In the genomic region with DNA sequence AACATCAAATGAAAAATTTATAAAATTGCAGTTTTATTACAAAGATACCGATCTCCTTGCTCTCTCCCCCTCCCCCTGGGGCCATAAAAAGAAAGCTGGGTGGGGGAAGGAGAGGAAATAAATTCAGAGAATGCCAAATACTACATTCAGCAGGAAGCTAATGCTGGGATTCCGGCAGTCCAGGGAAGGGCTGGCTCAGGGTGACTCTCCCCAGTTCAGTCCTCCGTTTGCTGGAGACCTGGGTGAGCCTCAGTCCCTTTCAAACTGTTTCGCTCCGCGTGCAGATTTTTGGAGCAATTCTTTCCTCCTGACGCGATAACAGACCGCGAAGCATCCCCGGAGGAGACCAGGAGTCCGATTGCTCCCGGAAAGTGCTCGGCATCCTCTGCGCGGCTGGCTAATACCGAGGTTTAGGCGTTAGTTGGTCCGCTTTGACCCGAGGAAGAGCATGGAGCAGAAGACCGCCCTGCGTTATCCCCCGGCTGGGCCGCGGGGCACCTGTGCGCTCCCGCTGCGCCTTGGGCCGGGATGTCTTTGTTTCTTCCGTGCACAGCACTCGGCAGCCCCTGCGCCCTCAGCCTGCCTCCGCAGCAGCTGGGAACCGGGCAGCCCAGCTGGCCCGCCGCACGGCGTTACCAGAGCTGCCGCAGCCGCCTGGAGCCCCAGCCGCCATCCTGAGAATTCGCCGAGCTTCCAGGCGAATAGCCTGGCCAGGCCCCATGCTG, we compare ENCODE assay signal across 12 cellular contexts. TPM values are rescaled to one million over a fixed set of nuclear protein-coding genes. Genes with fewer than 3 reads are reported as not detected.
DNase-seq lines count a peak whose midpoint lies in the region; ATAC-seq and TF ChIP-seq lines count a peak whose summit lies in the region.
"Had no signal": no experiment of that assay in that cellular context is flagged by ENCODE, and none has a peak within 500 bp of the region (broad histone marks: within the 10 kb centered on the region; RNA-seq: fewer than 3 reads in every experiment).

No MANE protein-coding gene starts in this region.

- H3K4me3 ChIP-seq in epithelial cell of proximal tubule (ENCODE audit: low read depth, low read length) (peak overlapping the region; percentile 35), mucosa of descending colon (no peak overlapping the region), tibial nerve (peak overlapping the region in 2 of 4 donors; percentile 12 to 43)

- DNase-seq in NCI-H226 (peak; percentile 50), epithelial cell of proximal tubule (ENCODE audit: low read depth) (no peak), mucosa of descending colon (peak; percentile 40 to 62 (median 58)), tibial nerve (ENCODE audit: low spot score in 2 of 2) (no peak), GF-D8 (lab: John Stamatoyannopoulos, UW) (no peak), hypothalamus (lab: John Stamatoyannopoulos, UW) (no peak), erythroblast (lab: John Stamatoyannopoulos, UW) (no peak)
- DNase-seq: activated CD4-positive, CD25-positive, alpha-beta regulatory T cell treated with anti-CD3 and anti-CD28 coated beads, Interleukin-2, amount 50 U/mL, for 72 hours; amniotic stem cell had no signal

- H3K36me3 ChIP-seq in mucosa of descending colon (ENCODE audit: low read depth) (no peaks in the 10 kb centered on the region), tibial nerve (peaks cover 0 to 9% (median 0%) of the 10 kb centered on the region in 3 donors)

- H3K27ac ChIP-seq in tibial nerve, result peak overlapping the region; percentile 6 to 77 (median 32)

- TF ChIP-seq POLR2A in tibial nerve (IDR thresholded peaks at IDR 0.05) (no peak), erythroblast (IDR thresholded peaks at IDR 0.05; ENCODE audit: low read length) (no peak)

- WGBS in tibial nerve, 2 donors, result 34 to 40% methylated on average over 31 to 43 of the region's 44 CpGs

- intact Hi-C loops in mucosa of descending colon (cut with DNase I, micrococcal nuclease), result no loop called here

- H3K4me1 ChIP-seq in mucosa of descending colon (ENCODE audit: low read depth) (peaks cover 34% of the 10 kb centered on the region), tibial nerve (peaks cover 0 to 57% (median 5%) of the 10 kb centered on the region in 4 donors)

- TF ChIP-seq CTCF in epithelial cell of proximal tubule (conservative IDR thresholded peaks at IDR 0.05; ENCODE audit: low read depth, low read length), result no peak
- TF ChIP-seq CTCF in mucosa of descending colon (IDR thresholded peaks at IDR 0.05), result no peak
- TF ChIP-seq CTCF in tibial nerve (IDR thresholded peaks at IDR 0.05), result no peak

- TF ChIP-seq EP300 in tibial nerve (IDR thresholded peaks at IDR 0.05), result peak in 1 of 2 donors; percentile 30

- ATAC-seq in mucosa of descending colon (peak; percentile 9), GM21619 (IDR thresholded peaks at IDR 0.05; ENCODE audit: unreplicated experiment) (no peak)
- ATAC-seq: stimulated activated effector memory CD8-positive, alpha-beta T cell treated with anti-CD3 and anti-CD28 coated beads, Interleukin-12 subunit alpha, Interleukin-12 subunit beta, amount 100 ng/mL, for 72 hours had no signal

- H3K9me3 ChIP-seq in mucosa of descending colon (no peaks in the 10 kb centered on the region), tibial nerve (no peaks in the 10 kb centered on the region)

- peaks cover 0 to 68% of the 10 kb centered on the region in 2 donors for H3K27me3 ChIP-seq in tibial nerve

RNA-seq across cellular contexts. Expression of gene HOXA2, which starts 3.9 kb away (rescaled TPM):
- total RNA-seq in epithelial cell of proximal tubule, result 0.69 and 2.0 TPM in 2 replicates
- 1 to 10 TPM; 3.2 to 4.3 (median 3.3) TPM for total RNA-seq in mucosa of descending colon
- total RNA-seq in tibial nerve, result 1 to 10 TPM; 2.5 to 5.9 (median 5.2) TPM
- total RNA-seq: frontal cortex had no signal

RNA-seq across cellular contexts. Expression of gene HOXA1, which starts 10.5 kb away (rescaled TPM):
- total RNA-seq in epithelial cell of proximal tubule (5.7 and 7.1 TPM in 2 replicates), mucosa of descending colon (1 to 10 TPM; 1.5 to 2.7 (median 2.1) TPM), tibial nerve (1 to 10 TPM in 2 of 4 donors, under 1 TPM in 2; 0.44 to 2.1 (median 1.2) TPM)
- total RNA-seq: frontal cortex had no signal

RNA-seq across cellular contexts. Expression of gene HOXA4, which starts 24.2 kb away (rescaled TPM):
- 9.2 and 14.6 TPM in 2 replicates for total RNA-seq in epithelial cell of proximal tubule
- 1 to 10 TPM; 5.9 to 9.5 (median 8.3) TPM for total RNA-seq in mucosa of descending colon
- 1 to 10 TPM; 4.4 to 6.3 (median 4.7) TPM for total RNA-seq in tibial nerve
- total RNA-seq: frontal cortex had no signal

RNA-seq across cellular contexts. Expression of gene HOXA5, which starts 37.1 kb away (rescaled TPM):
- total RNA-seq in epithelial cell of proximal tubule (20.1 and 47.6 TPM in 2 replicates), mucosa of descending colon (10 to 100 TPM; 16.1 to 26.6 (median 23.8) TPM), tibial nerve (10 to 100 TPM; 12.0 to 25.9 (median 16.6) TPM)
- total RNA-seq: frontal cortex had no signal

RNA-seq across cellular contexts. Expression of gene HOXA6, which starts 41.2 kb away (rescaled TPM):
- total RNA-seq in epithelial cell of proximal tubule (5.7 and 11.8 TPM in 2 replicates), mucosa of descending colon (10 to 100 TPM; 20.2 to 39.5 (median 20.5) TPM), tibial nerve (10 to 100 TPM; 11.1 to 30.9 (median 18.7) TPM)
- total RNA-seq: frontal cortex had no signal

Comparison
In these comparisons a context has a peak if more than half of its experiments do, and no peak if none do; other contexts are left out.
1. DNase-seq: peak in NCI-H226 (single experiment) and mucosa of descending colon (3 of 3); none in epithelial cell of proximal tubule (single experiment), tibial nerve (0 of 2), GF-D8 (single experiment), hypothalamus (0 of 51) and erythroblast (0 of 2).